In genomic region chrX:75156537-75156945, GRCh38 we compare ENCODE assay signal across 8 cellular contexts. TPM values are rescaled to one million over a fixed set of nuclear protein-coding genes. Genes with fewer than 3 reads are reported as not detected.
A peak's percentile ranks its signal among the peaks of the same experiment; 100 is the strongest.
DNase-seq lines count a peak whose midpoint lies in the region; ATAC-seq and TF ChIP-seq lines count a peak whose summit lies in the region.

No MANE protein-coding gene starts in this region.

- intact Hi-C loops in CD4-positive, alpha-beta T cell (cut with DNase I, micrococcal nuclease) = loop anchor here (5.0 to 10.0 kb wide), 3 partner anchors 116 to 1268 kb away; partner anchors contain the start of genes UPRT (in 2 of the 2), MAGEE1 (in 1 of the 2) and RLIM (in 1 of the 2)
- intact Hi-C loops in esophagus squamous epithelium (cut with DNase I) = no loop called here

- no peak for TF ChIP-seq RAD21 in neural cell (conservative IDR thresholded peaks at IDR 0.05)

- peak overlapping the region; percentile 95 for H3K4me3 Mint-ChIP-seq in CD4-positive, alpha-beta T cell
- peak overlapping the region; percentile 98 for H3K4me3 Mint-ChIP-seq in GM23338
- peak overlapping the region; percentile 85 to 100 (median 99) for H3K4me3 Mint-ChIP-seq in T-cell

- H3K4me1 Mint-ChIP-seq in CD4-positive, alpha-beta T cell (ENCODE audit: low read depth) = peaks cover 60% of the 10 kb centered on the region
- H3K4me1 Mint-ChIP-seq in GM23338 (peaks cover 16% of the 10 kb centered on the region), T-cell (peaks cover 25 to 57% (median 33%) of the 10 kb centered on the region in 3 donors)

- no peak for TF ChIP-seq POLR2A in esophagus squamous epithelium (IDR thresholded peaks at IDR 0.05)

- H3K4me1 ChIP-seq in GM23338 (ENCODE audit: insufficient read depth) (peaks cover 3% of the 10 kb centered on the region; the same call in 1 of the 2 replicates), esophagus squamous epithelium (peaks cover 0 to 16% (median 0%) of the 10 kb centered on the region in 3 donors)

- no peak for DNase-seq in CD4-positive, alpha-beta T cell
- DNase-seq in GM23338 (ENCODE audit: low spot score) (peak; percentile 2), T-cell (peak in 4 of 34 experiments; percentile 0 to 9 (median 4)), esophagus squamous epithelium (lab: John Stamatoyannopoulos, UW) (no peak), NCI-H1417 (lab: John Stamatoyannopoulos, UW) (no peak)
- no peak for DNase-seq in stimulated activated CD8-positive, alpha-beta memory T cell treated with anti-CD3 and anti-CD28 coated beads, Interleukin-4, amount 100 ng/mL, for 48 hours

- peak; percentile 58 for ATAC-seq in CD4-positive, alpha-beta T cell (ENCODE audit: poor library complexity)
- ATAC-seq in GM23338 = no peak
- peak; percentile 33 to 43 (median 39) for ATAC-seq in T-cell (replicated peaks in 1 of 4)
- no peak for ATAC-seq in GM19467 (IDR thresholded peaks at IDR 0.05; ENCODE audit: unreplicated experiment)

- H4K20me1 ChIP-seq in GM23338 (replicated peaks; ENCODE audit: insufficient read depth) = no peaks in the 10 kb centered on the region
- no peaks in the 10 kb centered on the region for H4K20me1 ChIP-seq in neural cell (ENCODE audit: insufficient read depth)

- no peaks in the 10 kb centered on the region for H3K27me3 ChIP-seq in CD4-positive, alpha-beta T cell (ENCODE audit: control insufficient read depth, insufficient read depth, low read length)
- H3K27me3 ChIP-seq in GM23338 (ENCODE audit: insufficient read depth) (no peaks in the 10 kb centered on the region), esophagus squamous epithelium (no peaks in the 10 kb centered on the region), neural cell (ENCODE audit: insufficient read depth, low read depth, low read length) (no peaks in the 10 kb centered on the region)

- H3K9me3 ChIP-seq in CD4-positive, alpha-beta T cell (ENCODE audit: control insufficient read depth, low read length) = no peaks in the 10 kb centered on the region
- H3K9me3 ChIP-seq in esophagus squamous epithelium = no peaks in the 10 kb centered on the region
- H3K9me3 ChIP-seq in neural cell (ENCODE audit: low read length) = no peaks in the 10 kb centered on the region

- no peaks in the 10 kb centered on the region for H3F3A ChIP-seq in GM23338 (replicated peaks; ENCODE audit: low read depth)
- H3F3A ChIP-seq in neural cell (ENCODE audit: insufficient read depth, low read length, poor library complexity, severe bottlenecking) = no peaks in the 10 kb centered on the region

- 2 to 26% methylated on average over 5 to 7 of the region's 7 CpGs for WGBS in esophagus squamous epithelium, 2 donors

- no peaks in the 10 kb centered on the region for H3K9me3 Mint-ChIP-seq in CD4-positive, alpha-beta T cell
- H3K9me3 Mint-ChIP-seq in GM23338 (no peaks in the 10 kb centered on the region), T-cell (no peaks in the 10 kb centered on the region)

- TF ChIP-seq EP300 in neural cell (conservative IDR thresholded peaks at IDR 0.05; ENCODE audit: poor library complexity, severe bottlenecking) = no peak

- H3K4me3 ChIP-seq in GM23338 (peak overlapping the region; percentile 69), esophagus squamous epithelium (peak overlapping the region; percentile 46 to 67 (median 62)), neural cell (ENCODE audit: low read length) (peak overlapping the region; percentile 75)

- peak overlapping the region; percentile 77 for H3K9ac ChIP-seq in neural cell (ENCODE audit: low read length)

- POLR2A ChIA-PET in CD4-positive, alpha-beta T cell (lab: Charles Lee) = interaction anchor here (1.0 to 2.1 kb wide), 3 partner anchors 11 to 542 kb away, joined by 3 to 6 read pairs (median 5); partner anchors contain the start of genes RLIM and UPRT
- POLR2A ChIA-PET in T-cell (lab: Charles Lee) = no interaction called here

- peak overlapping the region; percentile 93 for H3K27ac Mint-ChIP-seq in CD4-positive, alpha-beta T cell
- H3K27ac Mint-ChIP-seq in GM23338 (peak overlapping the region; percentile 98), T-cell (peak overlapping the region; percentile 95 to 97)

- CTCF ChIA-PET in CD4-positive, alpha-beta T cell (lab: Charles Lee) = interaction anchor here (0.7 kb wide), 1 partner anchor 1134 kb away, joined by 3 read pairs; no protein-coding TSS in a partner anchor
- CTCF ChIA-PET in T-cell (lab: Charles Lee) = interaction anchor here in 1 of 2 donors (0.6 kb wide), 1 partner anchor 129 kb away, joined by 3 read pairs; no protein-coding TSS in a partner anchor

- H3K4me2 ChIP-seq in GM23338 = peak overlapping the region; percentile 62
- peak overlapping the region; percentile 76 for H3K4me2 ChIP-seq in neural cell (ENCODE audit: low read length)

- H2AFZ ChIP-seq in GM23338 (peak overlapping the region; percentile 5; the same call in 1 of the 2 replicates), neural cell (ENCODE audit: low read depth, low read length) (peak overlapping the region; percentile 93)

- no peaks in the 10 kb centered on the region for H3K9me2 ChIP-seq in GM23338 (ENCODE audit: insufficient read depth)
- H3K9me2 ChIP-seq in neural cell (ENCODE audit: insufficient read depth, low read length) = no peaks in the 10 kb centered on the region

- H3K27ac ChIP-seq in CD4-positive, alpha-beta T cell (ENCODE audit: low read depth, low read length) = peak overlapping the region; percentile 52
- H3K27ac ChIP-seq in GM23338 (ENCODE audit: low read depth) (peak overlapping the region; percentile 61; the same call in 1 of the 2 replicates), esophagus squamous epithelium (peak overlapping the region; percentile 60 to 86 (median 81)), neural cell (ENCODE audit: low read length) (peak overlapping the region; percentile 77)

- TF ChIP-seq CTCF in CD4-positive, alpha-beta T cell (IDR thresholded peaks at IDR 0.05) = no peak
- TF ChIP-seq CTCF in GM23338 (conservative IDR thresholded peaks at IDR 0.05; ENCODE audit: low read depth in 2 of 2) (no peak), esophagus squamous epithelium (IDR thresholded peaks at IDR 0.05) (no peak), neural cell (IDR thresholded peaks at IDR 0.05; ENCODE audit: poor library complexity, severe bottlenecking) (no peak)

- peaks cover 13% of the 10 kb centered on the region for H3K36me3 Mint-ChIP-seq in CD4-positive, alpha-beta T cell (ENCODE audit: low read depth)
- H3K36me3 Mint-ChIP-seq in GM23338 (ENCODE audit: low read depth) = no peaks in the 10 kb centered on the region
- no peaks in the 10 kb centered on the region for H3K36me3 Mint-ChIP-seq in T-cell

- H3K36me3 ChIP-seq in GM23338 (ENCODE audit: insufficient read depth) = no peaks in the 10 kb centered on the region
- H3K36me3 ChIP-seq in esophagus squamous epithelium = no peaks in the 10 kb centered on the region
- H3K36me3 ChIP-seq in neural cell (ENCODE audit: insufficient read depth, low read length) = no peaks in the 10 kb centered on the region

- H3K79me2 ChIP-seq in GM23338 (replicated peaks; ENCODE audit: insufficient read depth) (peaks cover 39% of the 10 kb centered on the region), neural cell (replicated peaks; ENCODE audit: insufficient read depth, low read length) (peaks cover 11% of the 10 kb centered on the region)

- H3K27me3 Mint-ChIP-seq in CD4-positive, alpha-beta T cell = no peaks in the 10 kb centered on the region
- H3K27me3 Mint-ChIP-seq in GM23338 (ENCODE audit: insufficient read depth, low read depth, poor library complexity) = peaks cover 4% of the 10 kb centered on the region
- no peaks in the 10 kb centered on the region for H3K27me3 Mint-ChIP-seq in T-cell

TF ChIP-seq in GM23338, 12 proteins besides CTCF, POLR2A, EP300 and RAD21 (continues in another document):
- TF ChIP-seq EZH2phosphoT487 (IDR thresholded peaks at IDR 0.05; ENCODE audit: unreplicated experiment) (no peak), ZNF114 (CRISPR knock-in tag; IDR thresholded peaks at IDR 0.05) (no peak)

TF ChIP-seq in neural cell, 6 proteins besides CTCF, POLR2A, EP300 and RAD21:
- no peak for TF ChIP-seq SMC3 (conservative IDR thresholded peaks at IDR 0.05; ENCODE audit: poor library complexity)
- no peak for TF ChIP-seq TAF1 (IDR thresholded peaks at IDR 0.05; ENCODE audit: low read depth)
- no peak for TF ChIP-seq MXI1 (conservative IDR thresholded peaks at IDR 0.05; ENCODE audit: poor library complexity, severe bottlenecking)
- no peak for TF ChIP-seq EZH2 (IDR thresholded peaks at IDR 0.05; ENCODE audit: borderline replicate concordance, insufficient read depth, low read length, poor library complexity, severe bottlenecking)
- no peak for TF ChIP-seq POLR2AphosphoS5 (IDR thresholded peaks at IDR 0.05)
- no peak for TF ChIP-seq REST (IDR thresholded peaks at IDR 0.05; ENCODE audit: borderline replicate concordance)

RNA-seq across cellular contexts. Expression of gene ABCB7, which starts 0.5 kb away (rescaled TPM):
- total RNA-seq in CD4-positive, alpha-beta T cell = 10 to 100 TPM; 13.4 to 14.5 TPM
- total RNA-seq in GM23338 (2014; rRNA removed; shearing (Covaris generic)) = 64.2 and 68.7 TPM in 2 replicates
- polyA plus RNA-seq in GM23338 (2016; fragmentation: Nextera tagmentation; extraction: Ambion mirVana) = 26.3 and 29.8 TPM in 2 replicates
- total RNA-seq in T-cell = 10 to 100 TPM; 20.4 to 26.2 (median 24.6) TPM
- 10 to 100 TPM; 10.6 to 54.0 (median 31.0) TPM for total RNA-seq in esophagus squamous epithelium
- polyA plus RNA-seq in neural cell = 15.1 and 25.1 TPM in 2 replicates
- polyA minus RNA-seq in neural cell = 50.6 and 61.4 TPM in 2 replicates

Comparison
In these comparisons a context has a peak if more than half of its experiments do, and no peak if none do; other contexts are left out.
1. ATAC-seq: peak in CD4-positive, alpha-beta T cell (single experiment) and T-cell (4 of 4); none in GM23338 (single experiment) and GM19467 (single experiment).
2. Peak in every context shown above with its lines, with median percentiles within 50 percentile points of each other: H3K27ac ChIP-seq, H3K27ac Mint-ChIP-seq, H3K4me3 Mint-ChIP-seq and H3K4me3 ChIP-seq.